In genomic region chr5:78527925-78528324, GRCh38 we compare ENCODE assay signal across 17 cellular contexts.
DNase-seq lines count a peak whose midpoint lies in the region; ATAC-seq, FAIRE-seq and TF ChIP-seq lines count a peak whose summit lies in the region.
"Had no signal": no experiment of that assay in that cellular context is flagged by ENCODE, and none has a peak within 500 bp of the region (broad histone marks: within the 10 kb centered on the region; RNA-seq: fewer than 3 reads in every experiment).

No MANE protein-coding gene starts in this region.

- ATAC-seq in heart left ventricle (no peak), left ventricle myocardium superior (no peak)
- ATAC-seq: activated CD4-positive, CD25-positive, alpha-beta regulatory T cell treated with anti-CD3 and anti-CD28 coated beads, Interleukin-2, amount 50 U/mL, for 24 hours had no signal

- DNase-seq in heart left ventricle (no peak), left ventricle myocardium superior (no peak), dermis blood vessel endothelial cell (peak; percentile 48), mesothelial cell of epicardium (ENCODE audit: low spot score in 2 of 2, unreplicated experiment in 2 of 2) (no peak), transverse colon (no peak), GM12892 (ENCODE audit: insufficient read length) (no peak), SKM-1 treated with dmso at 0.1 percent for 144 hours (lab: John Stamatoyannopoulos, UW; ENCODE audit: unreplicated experiment) (no peak), NCI-H82 treated with DMSO at 0.1 percent for 48 hours (lab: John Stamatoyannopoulos, UW; ENCODE audit: unreplicated experiment) (no peak)
- DNase-seq: activated T-cell treated with anti-CD3 and anti-CD28 coated beads, Interleukin-2, amount 50 U/mL, for 24 hours; NCI-H1436 treated with DMSO at 0.1 percent for 48 hours; NCI-H526; trophoblast cell had no signal

- no peak overlapping the region for H3K4me3 ChIP-seq in heart left ventricle
- H3K4me3 ChIP-seq in transverse colon = no peak overlapping the region

- peaks cover 0 to 75% (median 32%) of the 10 kb centered on the region in 12 donors for H3K4me1 ChIP-seq in heart left ventricle
- peaks cover 0 to 45% (median 8%) of the 10 kb centered on the region in 4 donors for H3K4me1 ChIP-seq in transverse colon

- no peak overlapping the region for H3K4me3 Mint-ChIP-seq in mesothelial cell of epicardium
- H3K4me3 Mint-ChIP-seq: activated T-cell treated with anti-CD3 and anti-CD28 coated beads, Interleukin-2, amount 50 U/mL, for 24 hours; memory B cell had no signal

- H3K27ac Mint-ChIP-seq in mesothelial cell of epicardium = peak overlapping the region; percentile 25
- H3K27ac Mint-ChIP-seq: activated T-cell treated with anti-CD3 and anti-CD28 coated beads, Interleukin-2, amount 50 U/mL, for 24 hours; memory B cell; progenitor cell of endocrine pancreas had no signal

- TF ChIP-seq EP300 in transverse colon (IDR thresholded peaks at IDR 0.05; ENCODE audit: low read depth) = no peak

- no peak for FAIRE-seq in GM12892 (lab: Jason Lieb, UNC)
- FAIRE-seq: GM19239, H54 had no signal

- H3K27me3 ChIP-seq in heart left ventricle (no peaks in the 10 kb centered on the region), transverse colon (no peaks in the 10 kb centered on the region)

- peaks cover 31% of the 10 kb centered on the region for H3K4me1 Mint-ChIP-seq in mesothelial cell of epicardium

- no peaks in the 10 kb centered on the region for H3K9me3 Mint-ChIP-seq in mesothelial cell of epicardium
- H3K9me3 Mint-ChIP-seq: activated T-cell treated with anti-CD3 and anti-CD28 coated beads, Interleukin-2, amount 50 U/mL, for 24 hours; memory B cell had no signal

- no peaks in the 10 kb centered on the region for H3K9me3 ChIP-seq in heart left ventricle
- no peaks in the 10 kb centered on the region for H3K9me3 ChIP-seq in transverse colon

- peak overlapping the region in 9 of 12 donors; percentile 18 to 82 (median 61) for H3K27ac ChIP-seq in heart left ventricle
- H3K27ac ChIP-seq in transverse colon = peak overlapping the region; percentile 68 to 82 (median 76)

- intact Hi-C loops in heart left ventricle (cut with DNase I) (loop anchor here in 3 of 10 donors (5.0 to 10.0 kb wide), 3 partner anchors 51 to 213 kb away; no protein-coding TSS in a partner anchor), left ventricle myocardium superior (cut with micrococcal nuclease) (no loop called here), transverse colon (cut with DNase I; ENCODE audit: low total_unique reads) (no loop called here)

- H3K36me3 ChIP-seq in heart left ventricle = no peaks in the 10 kb centered on the region
- H3K36me3 ChIP-seq in transverse colon = no peaks in the 10 kb centered on the region

- in situ Hi-C loops in transverse colon (cut with MboI; ENCODE audit: low pct_ligation_motif_present in 1 of 4, low pct_unique_long_range_greater_than_20kb in 1 of 4, low sequenced_read_pairs in 3 of 4) = loop anchor here in 1 of 4 donors (25.0 kb wide), 1 partner anchor 459 kb away; the partner anchor contains the start of gene ARSB

- no peaks in the 10 kb centered on the region for H3K27me3 Mint-ChIP-seq in mesothelial cell of epicardium (ENCODE audit: low read depth)
- H3K27me3 Mint-ChIP-seq: memory B cell had no signal

- no peaks in the 10 kb centered on the region for H3K36me3 Mint-ChIP-seq in mesothelial cell of epicardium

- TF ChIP-seq POLR2A in heart left ventricle (IDR thresholded peaks at IDR 0.05) (no peak), transverse colon (IDR thresholded peaks at IDR 0.05) (no peak), GM12892 (IDR thresholded peaks at IDR 0.05; ENCODE audit: low read depth, low read length) (no peak)

- WGBS in heart left ventricle, 4 donors = 86 to 96% (median 95%) methylated on average over 3 of the region's 3 CpGs
- WGBS in transverse colon (ENCODE audit: low coverage in 1 of 2), 2 donors = 85 to 100% methylated on average over 1 to 3 of the region's 3 CpGs

- TF ChIP-seq CTCF in heart left ventricle (IDR thresholded peaks at IDR 0.05) = no peak
- TF ChIP-seq CTCF in mesothelial cell of epicardium (IDR thresholded peaks at IDR 0.05; ENCODE audit: unreplicated experiment) = no peak
- TF ChIP-seq CTCF in transverse colon (IDR thresholded peaks at IDR 0.05) = no peak
